Comparison of ENCODE assay signal across 8 cellular contexts in genomic region chr11:104164028-104164520, GRCh38. TPM values are rescaled to one million over a fixed set of nuclear protein-coding genes. Genes with fewer than 3 reads are reported as not detected.
A peak's percentile ranks its signal among the peaks of the same experiment; 100 is the strongest.
DNase-seq lines count a peak whose midpoint lies in the region; ATAC-seq, FAIRE-seq and TF ChIP-seq lines count a peak whose summit lies in the region.

Gene PDGFD, minus strand, starts transcription at chr11:104164147.

- H3K4me1 Mint-ChIP-seq in brain, result peaks cover 51% of the 10 kb centered on the region

- intact Hi-C loops in PC-9 (cut with micrococcal nuclease; ENCODE audit: unreplicated experiment), result loop anchor here (5.0 to 10.0 kb wide), 3 partner anchors 242 to 1701 kb away; no protein-coding TSS in a partner anchor

- POLR2A ChIA-PET in PC-9 (lab: Charles Lee; ENCODE audit: unreplicated experiment), result interaction anchor here (0.6 to 0.7 kb wide), 4 partner anchors 86 to 1253 kb away, joined by 3 to 5 read pairs (median 4); no protein-coding TSS in a partner anchor

- WGBS in small intestine, 3 donors, result 2 to 4% (median 3%) methylated on average over 34 to 37 of the region's 37 CpGs

- TF ChIP-seq CTCF in PC-9 (conservative IDR thresholded peaks at IDR 0.05) (peak; percentile 61), brain (conservative IDR thresholded peaks at IDR 0.05) (peak; percentile 57 to 70)

- CTCF ChIA-PET in PC-9 (lab: Charles Lee), result interaction anchor here (0.6 kb wide), 2 partner anchors 804 to 1913 kb away, joined by 3 read pairs; partner anchors contain the start of genes CASP4 and KBTBD3

- H3K9me2 ChIP-seq in PC-9 (ENCODE audit: insufficient read depth), result 0 out of 2 replicates have a peak, but pooled peaks cover 4% of the 10 kb centered on the region

- FAIRE-seq in small intestine (lab: Jason Lieb, UNC), result no peak

- H3K79me2 ChIP-seq in PC-9 (ENCODE audit: low read depth), result no peaks in the 10 kb centered on the region

- peak within 1 kb of the TSS; percentile 82 for H3K4me2 ChIP-seq in PC-9

- peaks cover 4% of the 10 kb centered on the region; the same call in 1 of the 2 replicates for H3F3A ChIP-seq in PC-9 (ENCODE audit: insufficient read depth, low read depth)

- H3K27me3 Mint-ChIP-seq in brain, result peaks cover 19% of the 10 kb centered on the region

- H3K9me3 ChIP-seq in PC-9 (ENCODE audit: insufficient read depth, low read depth) (no peaks in the 10 kb centered on the region), small intestine (ENCODE audit: control insufficient read depth, low read depth) (no peaks in the 10 kb centered on the region)
- no peaks in the 10 kb centered on the region for H3K9me3 ChIP-seq in effector memory CD4-positive, alpha-beta T cell (ENCODE audit: control insufficient read depth, low read length)

- ATAC-seq in GM19395 (IDR thresholded peaks at IDR 0.05; ENCODE audit: unreplicated experiment) (peak; percentile 95), HG03432 (IDR thresholded peaks at IDR 0.05; ENCODE audit: unreplicated experiment) (peak; percentile 95)

- no TSS peak for BruUV-seq in PC-9 (replicated peaks; lab: Mats Ljungman, UMichigan)

- peak within 1 kb of the TSS; percentile 78 to 91 (median 90) for H3K27ac Mint-ChIP-seq in brain

- DNase-seq in COR-L47 (lab: John Stamatoyannopoulos, UW), result peak; percentile 73
- peak; percentile 70 to 76 for DNase-seq in PC-9
- peak; percentile 81 for DNase-seq in iPS-NIHi11 (ENCODE audit: low spot score)
- DNase-seq in small intestine, result peak; percentile 17
- no peak for DNase-seq in effector memory CD4-positive, alpha-beta T cell

- H3K4me1 ChIP-seq in PC-9 (replicated peaks; ENCODE audit: insufficient read depth) (peaks cover 15% of the 10 kb centered on the region), small intestine (ENCODE audit: control insufficient read depth in 2 of 2, insufficient read depth in 1 of 2, low read depth in 1 of 2, low read length in 1 of 2) (peaks cover 0 to 4% of the 10 kb centered on the region in 2 donors)
- H3K4me1 ChIP-seq in effector memory CD4-positive, alpha-beta T cell (ENCODE audit: control insufficient read depth, insufficient read depth, low read length, poor library complexity, severe bottlenecking), result peaks cover 2% of the 10 kb centered on the region

- peaks cover 0 to 2% (median 0%) of the 10 kb centered on the region in 5 experiments for H3K9me3 Mint-ChIP-seq in brain

- peak within 1 kb of the TSS; percentile 94 to 100 (median 96) for H3K4me3 Mint-ChIP-seq in brain

- H2AFZ ChIP-seq in PC-9, result peak within 1 kb of the TSS; percentile 99

- no peaks in the 10 kb centered on the region for H4K20me1 ChIP-seq in PC-9 (ENCODE audit: insufficient read depth)

- H3K36me3 ChIP-seq in PC-9 (ENCODE audit: low read depth) (no peaks in the 10 kb centered on the region), small intestine (ENCODE audit: control insufficient read depth in 2 of 2, insufficient read depth in 2 of 2, low read length in 2 of 2) (no peaks in the 10 kb centered on the region)
- no peaks in the 10 kb centered on the region for H3K36me3 ChIP-seq in effector memory CD4-positive, alpha-beta T cell (ENCODE audit: control insufficient read depth, insufficient read depth, low read length)

- no peaks in the 10 kb centered on the region for H3K36me3 Mint-ChIP-seq in brain

- H3K4me3 ChIP-seq in PC-9 (peak within 1 kb of the TSS; percentile 69), small intestine (ENCODE audit: low read depth in 1 of 2, low read length in 2 of 2) (peak within 1 kb of the TSS in 1 of 2 donors; percentile 38)
- H3K4me3 ChIP-seq in effector memory CD4-positive, alpha-beta T cell (ENCODE audit: insufficient read depth, low read depth, low read length, poor library complexity, severe bottlenecking), result no peak within 1 kb of the TSS

- H3K27ac ChIP-seq in PC-9, result peak within 1 kb of the TSS; percentile 28
- H3K27ac ChIP-seq in small intestine (ENCODE audit: low read depth in 1 of 2, low read length in 1 of 2), result no peak within 1 kb of the TSS
- no peak within 1 kb of the TSS for H3K27ac ChIP-seq in effector memory CD4-positive, alpha-beta T cell (ENCODE audit: insufficient read depth, low read length, poor library complexity, severe bottlenecking)

- H3K27me3 ChIP-seq in PC-9 (ENCODE audit: insufficient read depth, low read depth), result no peaks in the 10 kb centered on the region
- no peaks in the 10 kb centered on the region for H3K27me3 ChIP-seq in small intestine (ENCODE audit: control insufficient read depth in 2 of 2, insufficient read depth in 2 of 2, low read length in 2 of 2)
- H3K27me3 ChIP-seq in effector memory CD4-positive, alpha-beta T cell (replicated peaks; ENCODE audit: control insufficient read depth, insufficient read depth, low read length, poor library complexity, severe bottlenecking), result no peaks in the 10 kb centered on the region

RNA-seq across cellular contexts. Expression of gene PDGFD, which starts in this region (rescaled TPM):
- total RNA-seq in PC-9 (2021), result 6.1 and 6.9 TPM in 2 replicates
- polyA plus RNA-seq in brain (ENCODE audit: insufficient read depth, low read depth, low replicate concordance) (0.75 TPM), small intestine (1 to 10 TPM in 1 of 3 donors, under 1 TPM in 1, not detected in 1; 0.81 to 3.5 TPM)

Comparison
In these comparisons a context has a peak if more than half of its experiments do, and no peak if none do; other contexts are left out.
1. DNase-seq: peak in COR-L47 (single experiment), PC-9 (2 of 2), iPS-NIHi11 (single experiment) and small intestine (single experiment); none in effector memory CD4-positive, alpha-beta T cell (0 of 3).